Comparison of ENCODE assay signal across 8 cellular contexts in genomic region chr9:19922476-19923118, GRCh38.
A peak's percentile ranks its signal among the peaks of the same experiment; 100 is the strongest.
DNase-seq lines count a peak whose midpoint lies in the region; ATAC-seq, FAIRE-seq and TF ChIP-seq lines count a peak whose summit lies in the region.

No MANE protein-coding gene starts in this region.

- no peak overlapping the region for H3K27ac ChIP-seq in heart left ventricle
- H3K27ac ChIP-seq in right atrium auricular region: no peak overlapping the region
- H3K27ac ChIP-seq in trophoblast cell (ENCODE audit: low read depth, low read length): no peak overlapping the region

- ATAC-seq in heart left ventricle (peak in 2 of 4 donors; percentile 44 to 63), HG03045 (IDR thresholded peaks at IDR 0.05; ENCODE audit: unreplicated experiment) (no peak), GM18907 (IDR thresholded peaks at IDR 0.05; ENCODE audit: unreplicated experiment) (no peak)

- no peak overlapping the region for H3K4ac ChIP-seq in trophoblast cell (ENCODE audit: low read depth, low read length)

- H4K8ac ChIP-seq in trophoblast cell (ENCODE audit: low read depth, low read length): no peak overlapping the region

- H3K4me2 ChIP-seq in trophoblast cell (ENCODE audit: low read length): no peak overlapping the region

- no peak overlapping the region for H4K91ac ChIP-seq in trophoblast cell (ENCODE audit: low read depth, low read length)

- no peak overlapping the region for H3K23ac ChIP-seq in trophoblast cell (ENCODE audit: low read length)

- TF ChIP-seq POLR2A in heart left ventricle (IDR thresholded peaks at IDR 0.05): no peak
- no peak for TF ChIP-seq POLR2A in lower leg skin (IDR thresholded peaks at IDR 0.05)

- no peaks in the 10 kb centered on the region for H3K79me1 ChIP-seq in trophoblast cell (ENCODE audit: low read length)

- intact Hi-C loops in heart left ventricle (cut with DNase I): loop anchor here in 8 of 10 donors (2.0 to 10.0 kb wide), 10 partner anchors 362 to 1192 kb away; partner anchors contain the start of gene MLLT3 (in 3 of the 8)
- intact Hi-C loops in lower leg skin (cut with DNase I; ENCODE audit: low total_unique reads): no loop called here

- H3K14ac ChIP-seq in trophoblast cell (ENCODE audit: low read length): no peak overlapping the region

- no peak overlapping the region for H3K9ac ChIP-seq in trophoblast cell (ENCODE audit: low read length)

- peaks cover 0 to 8% (median 0%) of the 10 kb centered on the region in 9 donors for H3K27me3 ChIP-seq in heart left ventricle
- no peaks in the 10 kb centered on the region for H3K27me3 ChIP-seq in right atrium auricular region
- H3K27me3 ChIP-seq in trophoblast cell (ENCODE audit: insufficient read depth, low read length): no peaks in the 10 kb centered on the region

- H2BK12ac ChIP-seq in trophoblast cell (ENCODE audit: low read length): no peak overlapping the region

- no peak overlapping the region for H3K18ac ChIP-seq in trophoblast cell (ENCODE audit: low read length)

- H3K4me1 ChIP-seq in heart left ventricle: peaks cover 0 to 8% (median 0%) of the 10 kb centered on the region in 12 donors
- no peaks in the 10 kb centered on the region for H3K4me1 ChIP-seq in right atrium auricular region
- peaks cover 0 to 2% of the 10 kb centered on the region in 2 experiments for H3K4me1 ChIP-seq in trophoblast cell (ENCODE audit: control insufficient read depth in 1 of 2, insufficient read depth in 2 of 2, low read length in 2 of 2)

- WGBS in heart left ventricle, 4 donors: 26 to 33% (median 31%) methylated on average over 2 of the region's 2 CpGs
- no CpG with 5 or more reads among the region's 2 CpGs for WGBS in trophoblast cell (ENCODE audit: extremely low coverage, insufficient coverage, insufficient read length)
- 37 to 51% methylated on average over 2 of the region's 2 CpGs for WGBS in lower leg skin, 2 donors

- H3K79me2 ChIP-seq in trophoblast cell (ENCODE audit: control insufficient read depth, insufficient read depth, low read length, poor library complexity): no peaks in the 10 kb centered on the region

- no peak overlapping the region for H2BK5ac ChIP-seq in trophoblast cell (ENCODE audit: low read depth, low read length, poor library complexity)

- H2BK120ac ChIP-seq in trophoblast cell (ENCODE audit: insufficient read depth, low read length, poor library complexity): no peak overlapping the region

- no peak overlapping the region for H2AK5ac ChIP-seq in trophoblast cell (ENCODE audit: low read length)

- H4K12ac ChIP-seq in trophoblast cell (ENCODE audit: low read depth, low read length): no peak overlapping the region

- TF ChIP-seq CTCF in heart left ventricle (IDR thresholded peaks at IDR 0.05): peak in 9 of 12 donors; percentile 9 to 46 (median 33)
- peak in 1 of 2 donors; percentile 35 for TF ChIP-seq CTCF in right atrium auricular region (IDR thresholded peaks at IDR 0.05)
- no peak for TF ChIP-seq CTCF in lower leg skin (IDR thresholded peaks at IDR 0.05)

- DNase-seq in heart left ventricle (peak in 2 of 5 donors; percentile 27 to 29), right atrium auricular region (ENCODE audit: low spot score) (no peak), NCI-H774 (lab: John Stamatoyannopoulos, UW) (peak; percentile 63), trophoblast cell (peak; percentile 50 to 78), lower leg skin (ENCODE audit: low spot score in 2 of 2) (no peak)

- FAIRE-seq in endometrium (lab: Jason Lieb, UNC): peak; percentile 92

- H3K9me3 ChIP-seq in heart left ventricle (no peaks in the 10 kb centered on the region), right atrium auricular region (no peaks in the 10 kb centered on the region), trophoblast cell (ENCODE audit: insufficient read depth, low read depth, low read length) (peaks cover 2% of the 10 kb centered on the region)

- H3K36me3 ChIP-seq in heart left ventricle: no peaks in the 10 kb centered on the region
- H3K36me3 ChIP-seq in right atrium auricular region: no peaks in the 10 kb centered on the region
- H3K36me3 ChIP-seq in trophoblast cell (ENCODE audit: control insufficient read depth in 1 of 2, insufficient read depth in 2 of 2, low read length in 2 of 2): no peaks in the 10 kb centered on the region

- no peak overlapping the region for H3K4me3 ChIP-seq in heart left ventricle
- no peak overlapping the region for H3K4me3 ChIP-seq in right atrium auricular region
- H3K4me3 ChIP-seq in trophoblast cell (ENCODE audit: low read depth, low read length): no peak overlapping the region
- H3K4me3 ChIP-seq in lower leg skin (ENCODE audit: low read depth, poor library complexity, severe bottlenecking): no peak overlapping the region

- no peak overlapping the region for H2AFZ ChIP-seq in trophoblast cell (ENCODE audit: insufficient read depth, low read length, poor library complexity)

Comparison
In these comparisons a context has a peak if more than half of its experiments do, and no peak if none do; other contexts are left out.
1. DNase-seq: peak in NCI-H774 (single experiment) and trophoblast cell (2 of 2); none in right atrium auricular region (single experiment) and lower leg skin (0 of 2).
2. CTCF ChIP-seq: peak in heart left ventricle (9 of 12); none in lower leg skin (0 of 3).